Comparison of ENCODE assay signal across 21 cellular contexts in the genomic region with DNA sequence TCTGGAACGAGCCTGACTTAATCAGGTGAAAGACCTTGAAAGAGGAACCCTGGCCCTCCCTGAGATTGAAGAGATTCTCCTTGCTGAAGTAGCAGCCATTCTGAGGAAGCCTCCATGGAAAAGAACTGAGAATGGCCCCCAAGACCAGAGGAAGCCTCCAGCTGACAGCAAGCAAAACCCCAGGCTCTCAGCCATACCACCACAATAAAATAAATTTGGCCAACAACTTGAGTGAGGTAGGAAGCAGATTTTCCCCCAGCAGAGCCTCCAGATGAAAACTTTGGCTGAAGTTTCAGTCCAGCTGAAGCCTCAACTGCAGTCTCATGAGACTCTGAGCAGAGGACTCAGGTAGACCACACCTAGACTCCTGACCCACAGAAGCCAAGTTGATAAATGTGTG. TPM values are rescaled to one million over a fixed set of nuclear protein-coding genes. Genes with fewer than 3 reads are reported as not detected.
"Had no signal": no experiment of that assay in that cellular context is flagged by ENCODE, and none has a peak within 500 bp of the region (broad histone marks: within the 10 kb centered on the region; RNA-seq: fewer than 3 reads in every experiment).

No MANE protein-coding gene starts in this region.

- H3K4me3 ChIP-seq: MG63, SJCRH30 had no signal

- H3K36me3 ChIP-seq: SJCRH30 had no signal

- H3K4me1 ChIP-seq: SJCRH30 had no signal

- H3K27me3 ChIP-seq: MG63, SJCRH30 had no signal

- H3K9me3 ChIP-seq: MG63 had no signal

- DNase-seq: Karpas-422, KG1, MG63, NCI-H1092, NCI-H1105 treated with DMSO at 0.1 percent for 48 hours, NCI-H1417 treated with DMSO at 0.1 percent for 48 hours, NCI-H146, NCI-H1694 treated with DMSO at 0.1 percent for 48 hours, NCI-H1930, NCI-H2081, NCI-H2107, NCI-H2227 treated with DMSO at 0.1 percent for 48 hours, NCI-H524, NCI-H526 treated with DMSO at 0.1 percent for 48 hours, NCI-H748 treated with DMSO at 0.1 percent for 48 hours, SHP77 treated with DMSO at 0.1 percent for 48 hours, SJCRH30 had no signal

- H3K27ac ChIP-seq: SJCRH30 had no signal

RNA-seq across cellular contexts. Expression of a gene that starts 34.0 kb away (rescaled TPM):
- total RNA-seq: HT-29, NCI-H460, Right ventricle myocardium inferior, SJCRH30 had no signal

RNA-seq across cellular contexts. Expression of a gene that starts 42.6 kb away (rescaled TPM):
- total RNA-seq: NCI-H460, RPMI7951 had no signal
